Comparison of ENCODE assay signal across 18 cellular contexts in the genomic region with DNA sequence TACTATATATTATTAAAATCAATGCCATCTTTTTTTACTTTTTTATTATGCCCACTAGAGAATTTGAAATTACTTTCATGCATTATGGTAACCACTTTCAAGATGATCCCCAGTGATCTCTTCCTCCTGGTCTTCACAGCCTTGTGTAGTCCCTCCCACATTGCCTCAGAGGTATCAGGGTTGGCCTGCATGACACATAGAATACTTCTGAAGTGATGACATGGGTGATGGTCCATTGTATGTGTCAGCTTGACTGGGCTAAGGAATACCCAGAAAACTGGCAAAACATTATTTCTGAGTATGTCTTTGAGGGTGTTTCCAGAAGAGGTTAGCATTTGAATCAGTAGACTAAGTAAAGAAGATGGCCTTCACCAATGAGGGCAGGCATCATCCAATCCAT. TPM values are rescaled to one million over a fixed set of nuclear protein-coding genes. Genes with fewer than 3 reads are reported as not detected.
"Had no signal": no experiment of that assay in that cellular context is flagged by ENCODE, and none has a peak within 500 bp of the region (broad histone marks: within the 10 kb centered on the region; RNA-seq: fewer than 3 reads in every experiment).

No MANE protein-coding gene starts in this region.

- H3K9me3 ChIP-seq: transverse colon had no signal

- H3K27ac ChIP-seq: neural progenitor cell, parathyroid adenoma, transverse colon had no signal

- H3K36me3 ChIP-seq: neural progenitor cell, transverse colon had no signal

- H3K27me3 ChIP-seq: neural progenitor cell, transverse colon had no signal

- ATAC-seq: effector memory CD8-positive, alpha-beta T cell; stimulated activated memory B cell treated with anti-CD40 and anti-IgM and Interleukin-4, amounts not matched to agents 10 μg/mL and 1 μg/mL and 100 μg/mL, for 72 hours had no signal

- H3K4me2 ChIP-seq: neural progenitor cell had no signal

- H3K4me1 ChIP-seq: neural progenitor cell, parathyroid adenoma, transverse colon had no signal

- H3K79me2 ChIP-seq: parathyroid adenoma had no signal

- DNase-seq: activated naive CD4-positive, alpha-beta T cell; amygdala; cerebellar nuclear complex; effector memory CD8-positive, alpha-beta T cell; erythroblast; hippocampal formation; kidney glomerular epithelial cell; retina; SIG-M5; substantia nigra; transverse colon had no signal

- H3K9ac ChIP-seq: neural progenitor cell, parathyroid adenoma had no signal

- H3K4me3 ChIP-seq: neural progenitor cell, transverse colon had no signal

- H2AFZ ChIP-seq: neural progenitor cell, parathyroid adenoma had no signal

RNA-seq across cellular contexts. Expression of a gene that starts 14.2 kb away (rescaled TPM):
- total RNA-seq: glomerular endothelial cell; myocyte; skeletal muscle tissue; T-helper 2 cell treated with Interferon-gamma antibody and Interleukin-4, amounts not matched to agents 100 ng/mL and 5 ng/mL, for 36 hours had no signal
